In the genomic region with DNA sequence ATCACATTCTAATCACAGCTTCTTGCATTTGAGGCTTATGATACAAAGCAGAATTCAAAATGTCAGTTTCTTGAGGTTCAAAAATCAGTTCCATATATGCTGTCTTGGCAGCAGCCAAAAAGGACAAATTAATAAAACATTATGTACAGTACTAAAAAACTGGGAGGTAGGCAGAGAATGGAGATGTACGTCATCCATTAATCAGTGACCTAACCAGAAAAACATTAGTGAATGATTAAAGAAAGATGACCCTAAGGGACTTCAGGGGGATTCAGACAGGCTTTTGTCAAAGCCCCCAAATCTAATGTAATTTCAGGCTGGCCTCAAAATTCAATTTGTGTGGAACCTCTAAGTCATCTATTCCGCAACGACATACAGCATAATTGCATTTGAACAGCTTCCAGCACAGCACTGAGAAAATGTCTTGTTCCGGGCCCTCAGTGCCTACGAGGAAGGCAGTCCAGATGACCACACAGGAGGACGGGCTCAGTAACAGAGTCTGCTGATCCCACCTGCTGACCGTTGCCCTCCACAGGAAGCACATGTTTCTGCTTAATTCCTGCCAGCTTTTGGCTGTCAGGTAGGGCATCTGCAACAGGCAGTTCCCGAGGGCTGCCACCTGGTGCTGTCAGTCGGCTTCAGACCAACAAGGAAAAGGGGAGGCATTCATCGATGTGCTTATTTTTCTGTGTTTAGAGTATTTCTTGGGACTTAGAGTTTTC, we compare ENCODE assay signal across 16 cellular contexts.
DNase-seq lines count a peak whose midpoint lies in the region; ATAC-seq, FAIRE-seq and TF ChIP-seq lines count a peak whose summit lies in the region.
"Had no signal": no experiment of that assay in that cellular context is flagged by ENCODE, and none has a peak within 500 bp of the region (broad histone marks: within the 10 kb centered on the region; RNA-seq: fewer than 3 reads in every experiment).

No MANE protein-coding gene starts in this region.

- H3K79me2 ChIP-seq in OCI-LY3 (ENCODE audit: low read length): no peaks in the 10 kb centered on the region
- H3K79me2 ChIP-seq: parathyroid adenoma had no signal

- TF ChIP-seq CTCF in OCI-LY3 (IDR thresholded peaks at IDR 0.05; ENCODE audit: low read depth, low read length) (peak; percentile 34; the same call in 1 of the 2 replicates), fibroblast of the aortic adventitia (IDR thresholded peaks at IDR 0.05; ENCODE audit: insufficient read depth, low read length) (no peak), GM10248 (IDR thresholded peaks at IDR 0.05; ENCODE audit: control extremely low read depth, extremely low read depth, low read depth, missing control alignments) (no peak)

- no peaks in the 10 kb centered on the region for H4K20me1 ChIP-seq in OCI-LY3 (ENCODE audit: insufficient read depth, low read length)

- no peaks in the 10 kb centered on the region for H3K36me3 Mint-ChIP-seq in activated T-cell treated with anti-CD3 and anti-CD28 coated beads, Interleukin-2, amount 50 U/mL, for 24 hours (ENCODE audit: low read depth)
- H3K36me3 Mint-ChIP-seq: CD4-positive, CD25-positive, alpha-beta regulatory T cell had no signal

- no peaks in the 10 kb centered on the region for H3K9me3 Mint-ChIP-seq in activated T-cell treated with anti-CD3 and anti-CD28 coated beads, Interleukin-2, amount 50 U/mL, for 24 hours
- H3K9me3 Mint-ChIP-seq: CD4-positive, CD25-positive, alpha-beta regulatory T cell had no signal

- peak; percentile 40 for ATAC-seq in GM19395 (IDR thresholded peaks at IDR 0.05; ENCODE audit: unreplicated experiment)
- ATAC-seq: left ventricle myocardium superior had no signal

- H3K9ac ChIP-seq in OCI-LY3 (ENCODE audit: low read length): no peak overlapping the region
- H3K9ac ChIP-seq: GM23248, parathyroid adenoma had no signal

- FAIRE-seq in small intestine (lab: Jason Lieb, UNC): no peak
- FAIRE-seq: bronchial epithelial cell had no signal

- H3K4me3 ChIP-seq in OCI-LY3 (ENCODE audit: low read length) (peak overlapping the region; percentile 30), fibroblast of the aortic adventitia (ENCODE audit: low read depth, low read length) (no peak overlapping the region), small intestine (ENCODE audit: low read depth in 1 of 2, low read length in 2 of 2) (no peak overlapping the region)
- H3K4me3 ChIP-seq: GM23248 had no signal

- no peak overlapping the region for H3K4me3 Mint-ChIP-seq in activated T-cell treated with anti-CD3 and anti-CD28 coated beads, Interleukin-2, amount 50 U/mL, for 24 hours
- H3K4me3 Mint-ChIP-seq: CD4-positive, CD25-positive, alpha-beta regulatory T cell had no signal

- CTCF ChIA-PET in GM10248 (lab: Yijun Ruan, JAX): no interaction called here

- H3K36me3 ChIP-seq in OCI-LY3 (replicated peaks; ENCODE audit: low read depth, low read length) (no peaks in the 10 kb centered on the region), small intestine (ENCODE audit: control insufficient read depth in 2 of 2, insufficient read depth in 2 of 2, low read length in 2 of 2) (no peaks in the 10 kb centered on the region)

- no peak overlapping the region for H3K27ac Mint-ChIP-seq in activated T-cell treated with anti-CD3 and anti-CD28 coated beads, Interleukin-2, amount 50 U/mL, for 24 hours
- H3K27ac Mint-ChIP-seq: CD4-positive, CD25-positive, alpha-beta regulatory T cell had no signal

- peak overlapping the region; percentile 43 for H3K4me2 ChIP-seq in OCI-LY3 (ENCODE audit: low read length)

- H3K27me3 ChIP-seq in OCI-LY3 (ENCODE audit: low read depth, low read length) (peaks cover 4% of the 10 kb centered on the region; the same call in 1 of the 2 replicates), small intestine (ENCODE audit: control insufficient read depth in 2 of 2, insufficient read depth in 2 of 2, low read length in 2 of 2) (no peaks in the 10 kb centered on the region)

- H3K4me1 ChIP-seq in OCI-LY3 (ENCODE audit: low read length): peaks cover 25% of the 10 kb centered on the region
- H3K4me1 ChIP-seq in small intestine (ENCODE audit: control insufficient read depth in 2 of 2, insufficient read depth in 1 of 2, low read depth in 1 of 2, low read length in 1 of 2): no peaks in the 10 kb centered on the region
- H3K4me1 ChIP-seq: parathyroid adenoma had no signal

- WGBS in small intestine, 3 donors: 27 to 32% (median 29%) methylated on average over 10 of the region's 10 CpGs

- DNase-seq in fibroblast of the aortic adventitia (ENCODE audit: low read depth) (peak; percentile 4), myocyte (ENCODE audit: low read depth) (peak; percentile 52), small intestine (no peak), OCI-M2 (lab: John Stamatoyannopoulos, UW; ENCODE audit: unreplicated experiment) (no peak), GM10248 (ENCODE audit: extremely low spot score) (no peak)
- no peak for DNase-seq in activated T-cell treated with anti-CD3 and anti-CD28 coated beads, Interleukin-2, amount 50 U/mL, for 24 hours
- DNase-seq: activated CD4-positive, alpha-beta T cell treated with anti-CD3 and anti-CD28 coated beads, Interleukin-2, amount 50 U/mL, for 4 hours; activated gamma-delta T cell treated with Interleukin-2 at 50 U/mL for 16 hours; CD4-positive, CD25-positive, alpha-beta regulatory T cell; GM23248; left ventricle myocardium superior; NCI-H1694 treated with DMSO at 0.1 percent for 48 hours had no signal

- no peak overlapping the region for H3K27ac ChIP-seq in OCI-LY3 (ENCODE audit: low read length)
- no peak overlapping the region for H3K27ac ChIP-seq in small intestine (ENCODE audit: low read depth in 1 of 2, low read length in 1 of 2)
- H3K27ac ChIP-seq: GM23248, parathyroid adenoma had no signal

- no peaks in the 10 kb centered on the region for H3K4me1 Mint-ChIP-seq in activated T-cell treated with anti-CD3 and anti-CD28 coated beads, Interleukin-2, amount 50 U/mL, for 24 hours (ENCODE audit: low read depth)
- H3K4me1 Mint-ChIP-seq: CD4-positive, CD25-positive, alpha-beta regulatory T cell had no signal

- POLR2A ChIA-PET in GM10248 (lab: Yijun Ruan, JAX): no interaction called here

- no peak overlapping the region for H2AFZ ChIP-seq in OCI-LY3 (ENCODE audit: low read depth, low read length)
- H2AFZ ChIP-seq: GM23248, parathyroid adenoma had no signal

- H3K9me3 ChIP-seq in OCI-LY3 (ENCODE audit: insufficient read depth, low read length): no peaks in the 10 kb centered on the region
- H3K9me3 ChIP-seq in small intestine (ENCODE audit: control insufficient read depth, low read depth): no peaks in the 10 kb centered on the region

- H3K27me3 Mint-ChIP-seq in activated T-cell treated with anti-CD3 and anti-CD28 coated beads, Interleukin-2, amount 50 U/mL, for 24 hours: peaks cover 4% of the 10 kb centered on the region
- H3K27me3 Mint-ChIP-seq: CD4-positive, CD25-positive, alpha-beta regulatory T cell had no signal

Comparison
In these comparisons a context has a peak if more than half of its experiments do, and no peak if none do; other contexts are left out.
1. DNase-seq: peak in fibroblast of the aortic adventitia (single experiment) and myocyte (single experiment); none in small intestine (single experiment), OCI-M2 (single experiment), GM10248 (single experiment) and activated T-cell treated with anti-CD3 and anti-CD28 coated beads, Interleukin-2, amount 50 U/mL, for 24 hours (single experiment).